Comparison of ENCODE assay signal across 1 cellular context in genomic region chr16:51151435-51151950, GRCh38.
TF ChIP-seq lines count a peak whose summit lies in the region.

No MANE protein-coding gene starts in this region.

TF ChIP-seq in HepG2, 621 proteins besides CTCF, POLR2A, EP300 and RAD21 (continued from another document and continues in another):
- no peak for TF ChIP-seq ZHX2 (IDR thresholded peaks at IDR 0.05; ENCODE audit: low read depth)
- no peak for TF ChIP-seq ZHX2 (CRISPR knock-in tag; IDR thresholded peaks at IDR 0.05; ENCODE audit: borderline replicate concordance)
- peak; percentile 84 for TF ChIP-seq MAZ (IDR thresholded peaks at IDR 0.05; ENCODE audit: borderline replicate concordance, low read depth, low read length)
- TF ChIP-seq MAZ (CRISPR knock-in tag; IDR thresholded peaks at IDR 0.05; ENCODE audit: low read depth), result no peak
- no peak for TF ChIP-seq NFKBIZ (CRISPR knock-in tag; IDR thresholded peaks at IDR 0.05)
- TF ChIP-seq RFX5 (IDR thresholded peaks at IDR 0.05; ENCODE audit: low read depth, low read length), result no peak; the same call in 1 of the 2 replicates
- TF ChIP-seq USF2 (IDR thresholded peaks at IDR 0.05; ENCODE audit: low read depth, low read length), result no peak
- TF ChIP-seq USF2 (CRISPR knock-in tag; IDR thresholded peaks at IDR 0.05; ENCODE audit: borderline replicate concordance), result no peak
- TF ChIP-seq TBX3 (IDR thresholded peaks at IDR 0.05; ENCODE audit: borderline replicate concordance), result no peak
- no peak for TF ChIP-seq RNF219 (CRISPR knock-in tag; IDR thresholded peaks at IDR 0.05)
- no peak for TF ChIP-seq HDAC2 (CRISPR knock-in tag; IDR thresholded peaks at IDR 0.05)
- no peak for TF ChIP-seq TFE3 (CRISPR knock-in tag; IDR thresholded peaks at IDR 0.05)
- no peak for TF ChIP-seq PAF1 (CRISPR knock-in tag; IDR thresholded peaks at IDR 0.05)
- TF ChIP-seq ZNF614 (CRISPR knock-in tag; IDR thresholded peaks at IDR 0.05; ENCODE audit: borderline replicate concordance), result no peak
- TF ChIP-seq POLR2AphosphoS5 (IDR thresholded peaks at IDR 0.05; ENCODE audit: low read depth, low read length), result peak; percentile 4; the same call in 1 of the 2 replicates
- peak; percentile 71 for TF ChIP-seq RBFOX2 (IDR thresholded peaks at IDR 0.05; ENCODE audit: low read depth, low read length)
- TF ChIP-seq TEAD3 (CRISPR knock-in tag; optimal IDR thresholded peaks at IDR 0.05; ENCODE audit: borderline replicate concordance), result no peak
- no peak for TF ChIP-seq NFRKB (IDR thresholded peaks at IDR 0.05)
- TF ChIP-seq U2AF2 (IDR thresholded peaks at IDR 0.05; ENCODE audit: low read depth, low read length), result no peak
- TF ChIP-seq BATF2 (CRISPR knock-in tag; IDR thresholded peaks at IDR 0.05), result no peak
- no peak; the same call in 1 of the 2 replicates for TF ChIP-seq ZFP91 (CRISPR knock-in tag; IDR thresholded peaks at IDR 0.05; ENCODE audit: borderline replicate concordance)
- peak; percentile 69 for TF ChIP-seq SP2 (CRISPR knock-in tag; IDR thresholded peaks at IDR 0.05)
- no peak for TF ChIP-seq RFX1 (IDR thresholded peaks at IDR 0.05)
- no peak for TF ChIP-seq RELA (CRISPR knock-in tag; IDR thresholded peaks at IDR 0.05)
- TF ChIP-seq ZNF616 (CRISPR knock-in tag; IDR thresholded peaks at IDR 0.05; ENCODE audit: low read depth), result no peak
- TF ChIP-seq ZHX1 (CRISPR knock-in tag; IDR thresholded peaks at IDR 0.05; ENCODE audit: low read depth), result no peak
- no peak for TF ChIP-seq MAX (IDR thresholded peaks at IDR 0.05)
- TF ChIP-seq CREB3 (CRISPR knock-in tag; IDR thresholded peaks at IDR 0.05), result no peak
- TF ChIP-seq SATB2 (CRISPR knock-in tag; IDR thresholded peaks at IDR 0.05), result no peak
- TF ChIP-seq NFKB2 (CRISPR knock-in tag; IDR thresholded peaks at IDR 0.05; ENCODE audit: borderline replicate concordance), result peak; percentile 53; the same call in 1 of the 2 replicates
- TF ChIP-seq NRL (CRISPR knock-in tag; IDR thresholded peaks at IDR 0.05; ENCODE audit: borderline replicate concordance), result no peak
- TF ChIP-seq FOXO1 (CRISPR knock-in tag; IDR thresholded peaks at IDR 0.05), result no peak
- no peak for TF ChIP-seq ZNF30 (CRISPR knock-in tag; IDR thresholded peaks at IDR 0.05)
- no peak for TF ChIP-seq KDM4B (CRISPR knock-in tag; IDR thresholded peaks at IDR 0.05)
- TF ChIP-seq CC2D1A (CRISPR knock-in tag; IDR thresholded peaks at IDR 0.05), result no peak
- no peak for TF ChIP-seq ZSCAN30 (CRISPR knock-in tag; IDR thresholded peaks at IDR 0.05)
- TF ChIP-seq ZNF143 (CRISPR knock-in tag; IDR thresholded peaks at IDR 0.05), result no peak
- TF ChIP-seq DNMT3B (CRISPR knock-in tag; conservative IDR thresholded peaks at IDR 0.05), result no peak
- TF ChIP-seq SMC3 (IDR thresholded peaks at IDR 0.05; ENCODE audit: low read length), result no peak
- TF ChIP-seq ZFP37 (CRISPR knock-in tag; IDR thresholded peaks at IDR 0.05; ENCODE audit: borderline replicate concordance), result no peak
- no peak for TF ChIP-seq ZFP36L2 (CRISPR knock-in tag; IDR thresholded peaks at IDR 0.05)
- no peak for TF ChIP-seq HOXA7 (CRISPR knock-in tag; IDR thresholded peaks at IDR 0.05)
- no peak for TF ChIP-seq TEF (CRISPR knock-in tag; IDR thresholded peaks at IDR 0.05)
- no peak for TF ChIP-seq ZSCAN22 (CRISPR knock-in tag; IDR thresholded peaks at IDR 0.05)
- peak; percentile 77 for TF ChIP-seq NFYB (CRISPR knock-in tag; IDR thresholded peaks at IDR 0.05)
- TF ChIP-seq ZNF124 (CRISPR knock-in tag; IDR thresholded peaks at IDR 0.05), result no peak
